In the genomic region with DNA sequence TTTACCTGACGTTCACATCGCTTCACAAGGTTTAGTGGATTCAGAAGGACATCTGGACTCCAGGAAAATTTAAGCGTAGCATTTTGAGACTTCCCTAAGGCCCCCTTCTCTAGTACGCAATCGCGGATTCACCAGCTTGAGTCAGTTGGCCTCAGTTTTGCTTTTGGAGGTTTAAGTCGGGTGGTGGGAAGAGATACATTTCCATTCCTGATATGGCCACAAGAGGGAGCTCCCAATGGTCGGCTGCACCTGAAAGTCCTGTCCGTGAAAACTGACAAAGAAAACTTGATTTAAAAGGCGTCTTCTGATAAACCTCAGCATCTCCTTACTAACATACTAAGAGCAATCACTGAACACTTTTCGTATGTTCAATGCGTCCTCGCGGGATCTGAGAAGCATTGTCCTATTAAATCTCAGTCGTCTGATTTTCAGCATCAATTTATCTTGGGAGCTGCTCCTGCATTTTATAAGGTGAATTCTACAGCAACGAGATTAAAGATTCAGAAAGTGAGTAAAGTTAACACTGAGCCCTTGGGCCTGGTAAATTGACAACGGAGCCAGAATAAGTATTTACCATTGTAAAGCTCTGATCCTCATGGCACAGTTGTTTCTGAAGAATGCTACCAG, we compare ENCODE assay signal across 8 cellular contexts. TPM values are rescaled to one million over a fixed set of nuclear protein-coding genes. Genes with fewer than 3 reads are reported as not detected.
A peak's percentile ranks its signal among the peaks of the same experiment; 100 is the strongest.
DNase-seq lines count a peak whose midpoint lies in the region; ATAC-seq and TF ChIP-seq lines count a peak whose summit lies in the region.

No MANE protein-coding gene starts in this region.

- TF ChIP-seq CTCF in GM10248 (IDR thresholded peaks at IDR 0.05; ENCODE audit: control extremely low read depth, extremely low read depth, low read depth, missing control alignments) (peak; percentile 66), endothelial cell (IDR thresholded peaks at IDR 0.05; ENCODE audit: unreplicated experiment) (peak; percentile 86), mucosa of descending colon (IDR thresholded peaks at IDR 0.05) (peak; percentile 57)
- peak; percentile 85 for TF ChIP-seq CTCF in activated CD8-positive, alpha-beta T cell treated with anti-CD3 and anti-CD28 coated beads for 36 hours (IDR thresholded peaks at IDR 0.05)

- peaks cover 23% of the 10 kb centered on the region for H3K27me3 Mint-ChIP-seq in activated CD8-positive, alpha-beta T cell treated with anti-CD3 and anti-CD28 coated beads for 36 hours
- H3K27me3 Mint-ChIP-seq in endothelial cell (ENCODE audit: unreplicated experiment) = peaks cover 5% of the 10 kb centered on the region

- no peak overlapping the region for H3K27ac Mint-ChIP-seq in activated CD8-positive, alpha-beta T cell treated with anti-CD3 and anti-CD28 coated beads for 36 hours
- no peak overlapping the region for H3K27ac Mint-ChIP-seq in endothelial cell (ENCODE audit: unreplicated experiment)

- H3K9me3 Mint-ChIP-seq in activated CD8-positive, alpha-beta T cell treated with anti-CD3 and anti-CD28 coated beads for 36 hours = no peaks in the 10 kb centered on the region
- H3K9me3 Mint-ChIP-seq in endothelial cell (ENCODE audit: unreplicated experiment) = no peaks in the 10 kb centered on the region

- no peaks in the 10 kb centered on the region for H3K9me3 ChIP-seq in mucosa of descending colon

- CTCF ChIA-PET in GM10248 (lab: Yijun Ruan, JAX) = interaction anchor here (0.6 to 6.0 kb wide), 57 partner anchors 9 to 514 kb away, joined by 3 to 56 read pairs (median 4); a partner anchor contains a TSS
- CTCF ChIA-PET in activated CD8-positive, alpha-beta T cell treated with anti-CD3 and anti-CD28 coated beads for 36 hours (lab: Charles Lee) = interaction anchor here (0.6 to 2.6 kb wide), 38 partner anchors 10 to 490 kb away, joined by 3 to 30 read pairs (median 4); a partner anchor contains a TSS

- no peaks in the 10 kb centered on the region for H3K36me3 ChIP-seq in mucosa of descending colon (ENCODE audit: low read depth)

- H3K4me1 Mint-ChIP-seq in activated CD8-positive, alpha-beta T cell treated with anti-CD3 and anti-CD28 coated beads for 36 hours (ENCODE audit: low read depth) = peaks cover 9% of the 10 kb centered on the region
- H3K4me1 Mint-ChIP-seq in endothelial cell (ENCODE audit: unreplicated experiment) = peaks cover 12% of the 10 kb centered on the region

- H3K4me3 ChIP-seq in mucosa of descending colon = no peak overlapping the region

- no peaks in the 10 kb centered on the region for H3K4me1 ChIP-seq in mucosa of descending colon (ENCODE audit: low read depth)

- no peaks in the 10 kb centered on the region for H3K36me3 Mint-ChIP-seq in activated CD8-positive, alpha-beta T cell treated with anti-CD3 and anti-CD28 coated beads for 36 hours (ENCODE audit: low read depth)
- H3K36me3 Mint-ChIP-seq in endothelial cell (ENCODE audit: low read depth, unreplicated experiment) = no peaks in the 10 kb centered on the region

- POLR2A ChIA-PET in GM10248 (lab: Yijun Ruan, JAX) = no interaction called here
- POLR2A ChIA-PET in activated CD8-positive, alpha-beta T cell treated with anti-CD3 and anti-CD28 coated beads for 36 hours (lab: Charles Lee) = interaction anchor here (1.0 kb wide), 1 partner anchor 388 kb away, joined by 4 read pairs; no protein-coding TSS in a partner anchor

- no peak overlapping the region for H3K4me3 Mint-ChIP-seq in activated CD8-positive, alpha-beta T cell treated with anti-CD3 and anti-CD28 coated beads for 36 hours
- no peak overlapping the region for H3K4me3 Mint-ChIP-seq in endothelial cell (ENCODE audit: unreplicated experiment)

- ATAC-seq in HG02943 (IDR thresholded peaks at IDR 0.05; ENCODE audit: low read depth, unreplicated experiment) (peak; percentile 65), mucosa of descending colon (peak; percentile 81), HG03135 (IDR thresholded peaks at IDR 0.05; ENCODE audit: unreplicated experiment) (no peak)
- ATAC-seq in activated CD8-positive, alpha-beta T cell treated with anti-CD3 and anti-CD28 coated beads for 36 hours = peak; percentile 69

- DNase-seq in GM10248 (ENCODE audit: extremely low spot score) (peak; percentile 59), NCI-H69 (lab: John Stamatoyannopoulos, UW) (peak; percentile 73), endothelial cell (ENCODE audit: low spot score) (peak; percentile 66), mucosa of descending colon (peak in 1 of 3 donors; percentile 78)
- peak; percentile 61 for DNase-seq in activated CD8-positive, alpha-beta T cell treated with anti-CD3 and anti-CD28 coated beads for 36 hours
- DNase-seq in stimulated activated CD8-positive, alpha-beta memory T cell treated with anti-CD3 and anti-CD28 coated beads, Interleukin-7, amount 100 ng/mL, for 48 hours (ENCODE audit: extremely low read depth in 1 of 2, low read depth in 1 of 2) = peak; percentile 3 to 5

- intact Hi-C loops in activated CD8-positive, alpha-beta T cell treated with anti-CD3 and anti-CD28 coated beads for 36 hours (cut with micrococcal nuclease) = loop anchor here (10.0 kb wide), 1 partner anchor 395 kb away; a partner anchor contains a TSS
- intact Hi-C loops in mucosa of descending colon (cut with DNase I, micrococcal nuclease) = no loop called here

RNA-seq across cellular contexts. Expression of a gene that starts 50.6 kb away (rescaled TPM):
- not detected for total RNA-seq in activated CD8-positive, alpha-beta T cell treated with anti-CD3 and anti-CD28 coated beads for 36 hours
- total RNA-seq in endothelial cell (ENCODE audit: unreplicated experiment) (0.18 TPM), mucosa of descending colon (1 to 10 TPM in 1 of 3 donors, under 1 TPM in 2; 0.43 to 2.5 (median 0.53) TPM)
